In the genomic region with DNA sequence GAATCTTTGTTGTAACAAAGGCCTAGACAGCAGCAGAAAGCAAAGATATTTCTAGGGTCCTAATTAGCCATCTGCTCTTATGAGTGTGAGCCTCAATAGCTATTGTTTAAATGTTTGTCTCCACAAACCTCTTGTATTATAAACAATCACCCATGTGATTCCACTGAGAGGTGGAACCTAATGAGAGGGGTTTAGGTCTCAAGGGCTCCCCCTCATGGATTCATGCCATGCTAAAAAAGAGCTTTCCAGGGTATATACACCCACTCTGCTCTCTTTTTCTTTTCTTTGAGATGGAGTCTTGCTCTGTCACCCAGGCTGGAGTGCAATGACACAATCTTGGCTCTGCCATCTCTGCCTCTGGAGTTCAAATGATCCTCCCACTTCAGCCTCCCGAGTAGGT, we compare ENCODE assay signal across 10 cellular contexts. TPM values are rescaled to one million over a fixed set of nuclear protein-coding genes. Genes with fewer than 3 reads are reported as not detected.
DNase-seq lines count a peak whose midpoint lies in the region; ATAC-seq and TF ChIP-seq lines count a peak whose summit lies in the region.
"Had no signal": no experiment of that assay in that cellular context is flagged by ENCODE, and none has a peak within 500 bp of the region (broad histone marks: within the 10 kb centered on the region; RNA-seq: fewer than 3 reads in every experiment).

No MANE protein-coding gene starts in this region.

- BruUV-seq in PC-3 (replicated peaks; lab: Mats Ljungman, UMichigan), result no TSS peak

- no peaks in the 10 kb centered on the region for H3K36me3 Mint-ChIP-seq in activated naive CD4-positive, alpha-beta T cell treated with anti-CD3 and anti-CD28 coated beads, Interleukin-2, amount 50 U/mL, for 72 hours

- H3K36me3 ChIP-seq in BLaER1 (no peaks in the 10 kb centered on the region), PC-3 (ENCODE audit: low read depth, low read length) (no peaks in the 10 kb centered on the region)

- H3K4me1 ChIP-seq in BLaER1 (peaks cover 12% of the 10 kb centered on the region), PC-3 (ENCODE audit: insufficient read depth, low read length) (no peaks in the 10 kb centered on the region)

- H3K9me3 ChIP-seq in BLaER1, result peaks cover 3% of the 10 kb centered on the region; the same call in 1 of the 2 replicates
- no peaks in the 10 kb centered on the region for H3K9me3 ChIP-seq in PC-3 (ENCODE audit: low read length)

- H4K20me1 ChIP-seq in BLaER1, result no peaks in the 10 kb centered on the region
- H4K20me1 ChIP-seq in PC-3 (ENCODE audit: low read length), result no peaks in the 10 kb centered on the region

- no peaks in the 10 kb centered on the region for H3K9me3 Mint-ChIP-seq in activated naive CD4-positive, alpha-beta T cell treated with anti-CD3 and anti-CD28 coated beads, Interleukin-2, amount 50 U/mL, for 72 hours

- POLR2A ChIA-PET in PC-3 (lab: Charles Lee; ENCODE audit: unreplicated experiment), result no interaction called here

- peak; percentile 57 for ATAC-seq in GM19043 (IDR thresholded peaks at IDR 0.05; ENCODE audit: low read depth, unreplicated experiment)
- ATAC-seq in HG02981 (IDR thresholded peaks at IDR 0.05; ENCODE audit: unreplicated experiment), result peak; percentile 58
- ATAC-seq in PC-3, result peak; percentile 27; the same call in 1 of the 2 replicates
- ATAC-seq in activated naive CD4-positive, alpha-beta T cell treated with anti-CD3 and anti-CD28 coated beads, Interleukin-2, amount 50 U/mL, for 72 hours, result no peak

- no peaks in the 10 kb centered on the region for H3K27me3 ChIP-seq in BLaER1
- no peaks in the 10 kb centered on the region for H3K27me3 ChIP-seq in PC-3 (ENCODE audit: low read length)

- H3K27ac Mint-ChIP-seq in activated naive CD4-positive, alpha-beta T cell treated with anti-CD3 and anti-CD28 coated beads, Interleukin-2, amount 50 U/mL, for 72 hours, result no peak overlapping the region

- DNase-seq in PC-3 (peak; percentile 25), SIG-M5 (lab: John Stamatoyannopoulos, UW) (no peak), coronary artery (ENCODE audit: low spot score) (no peak)
- no peak for DNase-seq in activated naive CD4-positive, alpha-beta T cell treated with anti-CD3 and anti-CD28 coated beads, Interleukin-2, amount 50 U/mL, for 72 hours (ENCODE audit: low spot score in 2 of 2)
- DNase-seq in effector CD4-positive, alpha-beta T cell, result no peak
- DNase-seq: caudate nucleus had no signal

- H2AFZ ChIP-seq in PC-3 (ENCODE audit: low read length), result no peak overlapping the region

- H3K4me3 ChIP-seq in BLaER1 (no peak overlapping the region), PC-3 (ENCODE audit: low read length) (no peak overlapping the region), coronary artery (no peak overlapping the region)

- TF ChIP-seq CTCF in PC-3 (conservative IDR thresholded peaks at IDR 0.05; ENCODE audit: low read depth, low read length), result peak; percentile 37
- no peak for TF ChIP-seq CTCF in coronary artery (IDR thresholded peaks at IDR 0.05)

- H3K9me2 ChIP-seq in PC-3 (replicated peaks; ENCODE audit: low read length), result no peaks in the 10 kb centered on the region

- peak overlapping the region; percentile 45 for H3K4me2 ChIP-seq in BLaER1
- H3K4me2 ChIP-seq in PC-3 (ENCODE audit: low read length), result no peak overlapping the region

- H3K27ac ChIP-seq in BLaER1 (no peak overlapping the region), PC-3 (ENCODE audit: low read length) (no peak overlapping the region), coronary artery (no peak overlapping the region)

- CTCF ChIA-PET in PC-3 (lab: Charles Lee), result interaction anchor here (0.5 kb wide), 1 partner anchor 29 kb away, joined by 3 read pairs; no protein-coding TSS in a partner anchor

- intact Hi-C loops in PC-3 (cut with micrococcal nuclease), result no loop called here

- H3K9ac ChIP-seq in BLaER1 (no peak overlapping the region), PC-3 (ENCODE audit: low read length) (no peak overlapping the region)

- H3K79me2 ChIP-seq in PC-3 (ENCODE audit: low read length), result no peaks in the 10 kb centered on the region

- H3F3A ChIP-seq in PC-3 (ENCODE audit: low read length, unreplicated experiment), result no peaks in the 10 kb centered on the region

RNA-seq across cellular contexts. Expression of a gene that starts 42.1 kb away (rescaled TPM):
- total RNA-seq in PC-3 (2014; rRNA removed), result not detected in 2 replicates
- total RNA-seq in activated naive CD4-positive, alpha-beta T cell treated with anti-CD3 and anti-CD28 coated beads, Interleukin-2, amount 50 U/mL, for 72 hours, result 1 to 10 TPM; 1.1 TPM

RNA-seq across cellular contexts. Expression of a gene that starts 58.4 kb away (rescaled TPM):
- not detected in 2 replicates for total RNA-seq in PC-3 (2014; rRNA removed)
- total RNA-seq in activated naive CD4-positive, alpha-beta T cell treated with anti-CD3 and anti-CD28 coated beads, Interleukin-2, amount 50 U/mL, for 72 hours, result not detected
- total RNA-seq: subcutaneous adipose tissue had no signal

Comparison
In these comparisons a context has a peak if more than half of its experiments do, and no peak if none do; other contexts are left out.
1. ATAC-seq: peak in GM19043 (single experiment), HG02981 (single experiment) and PC-3 (single experiment); none in activated naive CD4-positive, alpha-beta T cell treated with anti-CD3 and anti-CD28 coated beads, Interleukin-2, amount 50 U/mL, for 72 hours (0 of 2).